ENCODE assay signal across 17 cellular contexts in the genomic region with DNA sequence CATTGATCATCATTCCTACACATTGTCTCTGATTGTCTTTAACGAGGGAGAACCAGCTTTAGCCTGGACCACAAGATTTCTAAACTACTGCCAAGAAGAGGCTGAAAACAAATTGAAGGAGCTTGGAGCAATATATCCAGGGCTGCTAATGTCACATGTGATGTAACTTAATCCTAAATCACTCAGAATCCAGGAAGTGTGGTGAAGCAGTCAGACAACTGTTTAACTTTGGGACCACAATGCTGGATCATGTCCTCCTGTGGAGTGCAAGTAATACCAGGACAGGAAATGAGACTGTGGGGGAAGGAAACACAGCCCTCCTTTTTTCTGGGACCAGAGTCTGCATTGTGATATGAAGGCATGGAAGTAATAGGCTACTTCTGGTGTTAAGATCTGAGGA.
DNase-seq lines count a peak whose midpoint lies in the region; ATAC-seq and TF ChIP-seq lines count a peak whose summit lies in the region.
"Had no signal": no experiment of that assay in that cellular context is flagged by ENCODE, and none has a peak within 500 bp of the region (broad histone marks: within the 10 kb centered on the region; RNA-seq: fewer than 3 reads in every experiment).

No MANE protein-coding gene starts in this region.

- no peaks in the 10 kb centered on the region for H3K4me1 Mint-ChIP-seq in CD8-positive, alpha-beta T cell (ENCODE audit: low read depth)
- H3K4me1 Mint-ChIP-seq: activated naive CD8-positive, alpha-beta T cell treated with anti-CD3 and anti-CD28 coated beads for 36 hours; H9; IgD-negative memory B cell had no signal

- H3K27ac Mint-ChIP-seq in CD8-positive, alpha-beta T cell = no peak overlapping the region
- H3K27ac Mint-ChIP-seq: activated naive CD8-positive, alpha-beta T cell treated with anti-CD3 and anti-CD28 coated beads for 36 hours; H9; IgD-negative memory B cell had no signal

- H3K27me3 ChIP-seq in CD8-positive, alpha-beta T cell (ENCODE audit: insufficient read depth, low read length) = no peaks in the 10 kb centered on the region
- H3K27me3 ChIP-seq: stomach had no signal

- H3K9me3 Mint-ChIP-seq in CD8-positive, alpha-beta T cell = peaks cover 17% of the 10 kb centered on the region

- no peaks in the 10 kb centered on the region for H3K4me1 ChIP-seq in HEK293 (ENCODE audit: control insufficient read depth, insufficient read depth, low read length)
- H3K4me1 ChIP-seq in CD8-positive, alpha-beta T cell (ENCODE audit: insufficient read depth, low read length) = no peaks in the 10 kb centered on the region
- H3K4me1 ChIP-seq: Caco-2, stomach had no signal

- no peaks in the 10 kb centered on the region for H3K36me3 ChIP-seq in HEK293 (ENCODE audit: control insufficient read depth in 2 of 2, insufficient read depth in 1 of 2, low read length in 2 of 2)
- H3K36me3 ChIP-seq in CD8-positive, alpha-beta T cell (ENCODE audit: insufficient read depth, low read length) = no peaks in the 10 kb centered on the region
- H3K36me3 ChIP-seq: stomach had no signal

- H3K4me3 Mint-ChIP-seq in CD8-positive, alpha-beta T cell = no peak overlapping the region
- H3K4me3 Mint-ChIP-seq: activated naive CD8-positive, alpha-beta T cell treated with anti-CD3 and anti-CD28 coated beads for 36 hours; H9; IgD-negative memory B cell had no signal

- no peaks in the 10 kb centered on the region for H3K9me3 ChIP-seq in HEK293 (ENCODE audit: control insufficient read depth, insufficient read depth, low read depth, low read length)
- no peaks in the 10 kb centered on the region for H3K9me3 ChIP-seq in CD8-positive, alpha-beta T cell (ENCODE audit: low read length)

- peak; percentile 4 for DNase-seq in SK-MEL-5 (ENCODE audit: low read depth, low spot score)
- DNase-seq in fibroblast of peridontal ligament (ENCODE audit: extremely low read depth) = peak; percentile 95
- DNase-seq in skeletal muscle cell (ENCODE audit: low read depth) = peak; percentile 48
- DNase-seq in NCI-H1694 (lab: John Stamatoyannopoulos, UW) = no peak
- no peak for DNase-seq in NK-92 treated with Interleukin-12 subunit alpha and Interleukin-12 subunit beta, amount 100 ng/mL, for 24 hours (lab: John Stamatoyannopoulos, UW)
- no peak for DNase-seq in CD8-positive, alpha-beta T cell
- DNase-seq: activated naive CD8-positive, alpha-beta T cell treated with anti-CD3 and anti-CD28 coated beads for 36 hours; Caco-2; effector CD8-positive, alpha-beta T cell; H9; midbrain; NCI-H2029 treated with DMSO at 0.1 percent for 48 hours; stomach; T-helper 9 cell had no signal

- CTCF ChIA-PET in HEK293 (lab: Yijun Ruan, JAX) = interaction anchor here (0.5 to 1.0 kb wide), 3 partner anchors 10 to 524 kb away, joined by 3 read pairs; no protein-coding TSS in a partner anchor
- CTCF ChIA-PET in CD8-positive, alpha-beta T cell (lab: Charles Lee) = no interaction called here

- H3K27me3 Mint-ChIP-seq in CD8-positive, alpha-beta T cell (ENCODE audit: low read depth) = peaks cover 3% of the 10 kb centered on the region
- H3K27me3 Mint-ChIP-seq: activated naive CD8-positive, alpha-beta T cell treated with anti-CD3 and anti-CD28 coated beads for 36 hours; IgD-negative memory B cell had no signal

- ATAC-seq in CD8-positive, alpha-beta T cell = no peak
- ATAC-seq: Panc1 had no signal

- TF ChIP-seq CTCF in HEK293 (tag by site-specific recombination; IDR thresholded peaks at IDR 0.05) = no peak
- no peak for TF ChIP-seq CTCF in CD8-positive, alpha-beta T cell (IDR thresholded peaks at IDR 0.05)

- intact Hi-C loops in CD8-positive, alpha-beta T cell (cut with DNase I, micrococcal nuclease) = no loop called here

- in situ Hi-C loops in SK-MEL-5 (cut with HindIII; ENCODE audit: low pct_unique_long_range_greater_than_20kb, low sequenced_read_pairs) = no loop called here

- H3K27ac ChIP-seq in HEK293 (ENCODE audit: extremely low read depth, low read depth, low read length) = no peak overlapping the region
- H3K27ac ChIP-seq in CD8-positive, alpha-beta T cell (ENCODE audit: low read depth, low read length) = no peak overlapping the region

- POLR2A ChIA-PET in HEK293 (lab: Yijun Ruan, JAX) = no interaction called here
- POLR2A ChIA-PET in CD8-positive, alpha-beta T cell (lab: Charles Lee) = no interaction called here

- no peaks in the 10 kb centered on the region for H3K36me3 Mint-ChIP-seq in CD8-positive, alpha-beta T cell
- H3K36me3 Mint-ChIP-seq: IgD-negative memory B cell had no signal

- no peak overlapping the region for H3K4me3 ChIP-seq in HEK293 (ENCODE audit: low read depth, low read length)
- H3K4me3 ChIP-seq in skeletal muscle cell (ENCODE audit: low read depth, low read length) = no peak overlapping the region
- H3K4me3 ChIP-seq in CD8-positive, alpha-beta T cell (ENCODE audit: low read depth, low read length) = no peak overlapping the region
- H3K4me3 ChIP-seq: stomach had no signal

TF ChIP-seq in HEK293, 187 proteins besides CTCF, POLR2A, EP300 and RAD21:
- TF ChIP-seq ZNF843 (tag by site-specific recombination; IDR thresholded peaks at IDR 0.05) (no peak), SETDB1 (IDR thresholded peaks at IDR 0.05; ENCODE audit: insufficient read length, low read length) (peak; percentile 11)

Comparison
In these comparisons a context has a peak if more than half of its experiments do, and no peak if none do; other contexts are left out.
1. DNase-seq: peak in SK-MEL-5 (single experiment), fibroblast of peridontal ligament (single experiment) and skeletal muscle cell (single experiment); none in NCI-H1694 (single experiment), NK-92 treated with Interleukin-12 subunit alpha and Interleukin-12 subunit beta, amount 100 ng/mL, for 24 hours (single experiment) and CD8-positive, alpha-beta T cell (0 of 7).